8 cellular contexts compared by ENCODE assay signal in the genomic region with DNA sequence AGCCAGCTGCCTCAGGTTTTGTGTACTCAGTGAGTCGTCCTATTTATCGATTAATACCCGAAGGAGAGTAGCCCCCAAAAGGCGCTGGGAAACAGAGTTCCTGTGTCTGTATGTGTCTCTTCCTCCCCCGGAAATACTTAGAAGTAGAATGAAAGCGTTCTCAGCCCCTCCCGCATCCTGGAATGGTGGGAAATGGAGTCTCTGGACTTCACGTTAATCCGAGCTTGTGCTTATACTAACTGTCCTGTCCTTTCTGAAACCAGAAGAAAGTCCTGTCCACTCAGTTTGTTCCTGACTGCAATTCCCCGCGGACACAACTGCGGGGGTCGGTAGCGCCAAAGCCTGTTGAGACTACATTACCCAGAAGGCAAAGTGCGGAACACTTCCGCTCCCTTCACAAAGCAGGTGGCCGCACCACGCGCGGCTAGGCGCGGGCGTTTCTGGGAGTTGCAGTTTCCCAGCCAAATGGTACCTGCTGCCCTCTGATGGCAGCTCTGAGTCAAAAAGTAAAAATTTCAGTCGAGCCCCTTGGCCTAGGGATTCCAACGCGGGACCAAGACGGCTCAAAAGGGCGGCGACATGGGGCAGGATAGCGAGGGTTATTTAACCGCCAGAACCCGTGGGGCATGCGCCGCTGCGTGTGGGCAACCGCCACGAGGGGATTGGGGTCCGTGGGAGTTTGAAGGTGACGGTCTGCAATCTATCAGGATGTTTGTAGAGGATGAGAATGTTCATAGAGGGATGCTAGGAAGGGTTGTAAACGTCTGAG. TPM values are rescaled to one million over a fixed set of nuclear protein-coding genes. Genes with fewer than 3 reads are reported as not detected.
DNase-seq lines count a peak whose midpoint lies in the region; ATAC-seq, FAIRE-seq and TF ChIP-seq lines count a peak whose summit lies in the region.

No MANE protein-coding gene starts in this region.

- H3K4me1 ChIP-seq in keratinocyte (ENCODE audit: control insufficient read depth, extremely low read depth, insufficient read depth, low read length) = peaks cover 20% of the 10 kb centered on the region

- H3K79me2 ChIP-seq in keratinocyte (ENCODE audit: control insufficient read depth, insufficient read depth, low read length) = peaks cover 37% of the 10 kb centered on the region

- ATAC-seq in GM18519 (IDR thresholded peaks at IDR 0.05; ENCODE audit: low FRiP score, unreplicated experiment) = peak; percentile 37
- peak; percentile 25 for ATAC-seq in HG03139 (IDR thresholded peaks at IDR 0.05; ENCODE audit: unreplicated experiment)
- ATAC-seq in activated CD4-positive, CD25-positive, alpha-beta regulatory T cell treated with anti-CD3 and anti-CD28 coated beads, Interleukin-2, amount 50 U/mL, for 24 hours = peak; percentile 34 to 40

- H3K36me3 ChIP-seq in keratinocyte (ENCODE audit: control insufficient read depth in 2 of 2, extremely low read depth in 1 of 2, insufficient read depth in 2 of 2, low read length in 2 of 2) = peaks cover 11 to 25% of the 10 kb centered on the region in 2 experiments

- H3K9me3 ChIP-seq in keratinocyte (ENCODE audit: control insufficient read depth, low read depth, low read length) = no peaks in the 10 kb centered on the region

- peaks cover 13% of the 10 kb centered on the region for H4K20me1 ChIP-seq in keratinocyte (ENCODE audit: control insufficient read depth, extremely low read depth, insufficient read depth, low read length)

- peak overlapping the region; percentile 58 for H2AFZ ChIP-seq in keratinocyte (ENCODE audit: control insufficient read depth, low read length)

- DNase-seq in A172 (ENCODE audit: low spot score) = peak; percentile 92
- peak; percentile 90 for DNase-seq in NCI-H345 (lab: John Stamatoyannopoulos, UW)
- peak; percentile 52 to 74 for DNase-seq in cerebellar nuclear complex (lab: John Stamatoyannopoulos, UW)
- DNase-seq in keratinocyte (ENCODE audit: low read depth, low spot score) = no peak
- DNase-seq in stimulated activated CD4-positive, alpha-beta T cell treated with anti-CD3 and anti-CD28 coated beads, Interleukin-12 subunit alpha, Interleukin-12 subunit beta, amount 100 ng/mL, for 48 hours (ENCODE audit: low read depth in 2 of 3, low spot score in 1 of 3) = peak; percentile 87 to 91 (median 89)

- peak; percentile 66 for FAIRE-seq in keratinocyte (lab: Jason Lieb, UNC)

- peak overlapping the region; percentile 95 for H3K9ac ChIP-seq in keratinocyte (ENCODE audit: control insufficient read depth, extremely low read depth, insufficient read depth, low read length)

- H3K27me3 ChIP-seq in keratinocyte (ENCODE audit: control insufficient read depth, extremely low read depth, insufficient read depth, low read length) = no peaks in the 10 kb centered on the region

- H3K4me2 ChIP-seq in keratinocyte (ENCODE audit: control insufficient read depth, extremely low read depth, insufficient read depth, low read depth, low read length) = peak overlapping the region; percentile 92

- peak overlapping the region; percentile 80 to 90 (median 82) for H3K4me3 ChIP-seq in keratinocyte (ENCODE audit: control insufficient read depth in 2 of 3, extremely low read depth in 1 of 3, insufficient read depth in 2 of 3, low read depth in 1 of 3, low read length in 3 of 3)

- peak overlapping the region; percentile 59 for H3K27ac ChIP-seq in keratinocyte (ENCODE audit: control insufficient read depth, insufficient read depth, low read length)

- dilution Hi-C loops in keratinocyte (cut with MboI; ENCODE audit: extremely low pct_ligation_motif_present, low sequenced_read_pairs) = no loop called here

- H3K9me1 ChIP-seq in keratinocyte (ENCODE audit: control insufficient read depth, extremely low read depth, insufficient read depth, low read length) = peaks cover 3% of the 10 kb centered on the region

- TF ChIP-seq CTCF in keratinocyte (optimal IDR thresholded peaks at IDR 0.05 in 1 of 3, IDR thresholded peaks at IDR 0.05 in 1 of 3, conservative IDR thresholded peaks at IDR 0.05 in 1 of 3; ENCODE audit: extremely low read depth in 1 of 3, insufficient read depth in 2 of 3, low read length in 3 of 3) = peak; percentile 56 to 63 (median 62)

RNA-seq across cellular contexts. Expression of a gene that starts 2.2 kb away (rescaled TPM):
- total RNA-seq in A172 (2014; rRNA removed; shearing (Covaris generic)) = 25.7 and 34.0 TPM in 2 replicates
- 36.9 to 53.3 TPM (median 42.5 TPM) in 3 replicates for polyA plus RNA-seq in keratinocyte
- 14.4 TPM for polyA plus RNA-seq in keratinocyte (2011; ENCODE audit: low read depth)
- polyA plus RNA-seq in keratinocyte (2011; cell fraction: cytosol; rRNA removed) = 38.4 and 45.5 TPM in 2 replicates
- 34.4 and 41.0 TPM in 2 replicates for polyA plus RNA-seq in keratinocyte (2011; cell fraction: nucleus; rRNA removed)
- 50.6 and 56.3 TPM in 2 replicates for polyA plus RNA-seq in keratinocyte (2012; ENCODE audit: low replicate concordance)
- polyA minus RNA-seq in keratinocyte = 30.4 to 77.1 TPM (median 45.8 TPM) in 3 replicates
- polyA minus RNA-seq in keratinocyte (2011; cell fraction: cytosol; rRNA and poly(A)+ RNA removed) = 43.5 TPM
- 10.2 and 11.4 TPM in 2 replicates for polyA minus RNA-seq in keratinocyte (2011; cell fraction: nucleus; rRNA and poly(A)+ RNA removed)

RNA-seq across cellular contexts. Expression of a gene that starts 10.3 kb away (rescaled TPM):
- total RNA-seq in A172 (2014; rRNA removed; shearing (Covaris generic)) = 43.6 and 52.8 TPM in 2 replicates
- polyA plus RNA-seq in keratinocyte = 75.4 to 87.4 TPM (median 83.5 TPM) in 3 replicates
- polyA plus RNA-seq in keratinocyte (2011; ENCODE audit: low read depth) = 10.1 TPM
- 37.7 and 64.6 TPM in 2 replicates for polyA plus RNA-seq in keratinocyte (2011; cell fraction: cytosol; rRNA removed)
- 94.1 and 101 TPM in 2 replicates for polyA plus RNA-seq in keratinocyte (2011; cell fraction: nucleus; rRNA removed)
- 34.6 and 75.9 TPM in 2 replicates for polyA plus RNA-seq in keratinocyte (2012; ENCODE audit: low replicate concordance)
- polyA minus RNA-seq in keratinocyte = 67.4 to 70.6 TPM (median 69.2 TPM) in 3 replicates
- 140 TPM for polyA minus RNA-seq in keratinocyte (2011; cell fraction: cytosol; rRNA and poly(A)+ RNA removed)
- 44.9 and 57.9 TPM in 2 replicates for polyA minus RNA-seq in keratinocyte (2011; cell fraction: nucleus; rRNA and poly(A)+ RNA removed)

RNA-seq across cellular contexts. Expression of a gene that starts 24.4 kb away (rescaled TPM):
- total RNA-seq in A172 (2014; rRNA removed; shearing (Covaris generic)) = 25.3 and 48.5 TPM in 2 replicates
- polyA plus RNA-seq in keratinocyte = 3.1 to 11.1 TPM (median 3.8 TPM) in 3 replicates
- polyA plus RNA-seq in keratinocyte (2011; ENCODE audit: low read depth) = 9.9 TPM
- 4.4 and 14.0 TPM in 2 replicates for polyA plus RNA-seq in keratinocyte (2011; cell fraction: cytosol; rRNA removed)
- 28.1 and 45.7 TPM in 2 replicates for polyA plus RNA-seq in keratinocyte (2011; cell fraction: nucleus; rRNA removed)
- polyA plus RNA-seq in keratinocyte (2012; ENCODE audit: low replicate concordance) = 15.4 and 37.6 TPM in 2 replicates
- 4.7 to 38.8 TPM (median 5.7 TPM) in 3 replicates for polyA minus RNA-seq in keratinocyte
- 29.2 TPM for polyA minus RNA-seq in keratinocyte (2011; cell fraction: cytosol; rRNA and poly(A)+ RNA removed)
- 23.9 and 26.1 TPM in 2 replicates for polyA minus RNA-seq in keratinocyte (2011; cell fraction: nucleus; rRNA and poly(A)+ RNA removed)

RNA-seq across cellular contexts. Expression of a gene that starts 24.5 kb away (rescaled TPM):
- 12.6 and 20.6 TPM in 2 replicates for total RNA-seq in A172 (2014; rRNA removed; shearing (Covaris generic))
- 5.0 to 9.3 TPM (median 5.4 TPM) in 3 replicates for polyA plus RNA-seq in keratinocyte
- 2.6 TPM for polyA plus RNA-seq in keratinocyte (2011; ENCODE audit: low read depth)
- 3.5 and 5.4 TPM in 2 replicates for polyA plus RNA-seq in keratinocyte (2011; cell fraction: cytosol; rRNA removed)
- polyA plus RNA-seq in keratinocyte (2011; cell fraction: nucleus; rRNA removed) = 8.5 and 9.5 TPM in 2 replicates
- 3.0 and 10.6 TPM in 2 replicates for polyA plus RNA-seq in keratinocyte (2012; ENCODE audit: low replicate concordance)
- polyA minus RNA-seq in keratinocyte = 12.2 to 20.7 TPM (median 12.3 TPM) in 3 replicates
- polyA minus RNA-seq in keratinocyte (2011; cell fraction: cytosol; rRNA and poly(A)+ RNA removed) = 15.5 TPM
- polyA minus RNA-seq in keratinocyte (2011; cell fraction: nucleus; rRNA and poly(A)+ RNA removed) = 9.7 and 14.7 TPM in 2 replicates

RNA-seq across cellular contexts. Expression of a gene that starts 27.2 kb away (rescaled TPM):
- 65.3 and 75.4 TPM in 2 replicates for total RNA-seq in A172 (2014; rRNA removed; shearing (Covaris generic))
- 17.1 to 29.8 TPM (median 20.8 TPM) in 3 replicates for polyA plus RNA-seq in keratinocyte
- polyA plus RNA-seq in keratinocyte (2011; ENCODE audit: low read depth) = 6.6 TPM
- polyA plus RNA-seq in keratinocyte (2011; cell fraction: cytosol; rRNA removed) = 14.3 and 23.0 TPM in 2 replicates
- polyA plus RNA-seq in keratinocyte (2011; cell fraction: nucleus; rRNA removed) = 15.9 and 20.4 TPM in 2 replicates
- 17.4 and 40.6 TPM in 2 replicates for polyA plus RNA-seq in keratinocyte (2012; ENCODE audit: low replicate concordance)
- polyA minus RNA-seq in keratinocyte = 11.1 to 19.3 TPM (median 18.1 TPM) in 3 replicates
- polyA minus RNA-seq in keratinocyte (2011; cell fraction: cytosol; rRNA and poly(A)+ RNA removed) = 15.7 TPM
- polyA minus RNA-seq in keratinocyte (2011; cell fraction: nucleus; rRNA and poly(A)+ RNA removed) = 6.4 and 8.7 TPM in 2 replicates
